ENCODE assay signal across 10 cellular contexts in genomic region chr3:69784854-69785523, GRCh38. TPM values are rescaled to one million over a fixed set of nuclear protein-coding genes. Genes with fewer than 3 reads are reported as not detected.
A peak's percentile ranks its signal among the peaks of the same experiment; 100 is the strongest.
DNase-seq lines count a peak whose midpoint lies in the region; TF ChIP-seq lines count a peak whose summit lies in the region.
"Had no signal": no experiment of that assay in that cellular context is flagged by ENCODE, and none has a peak within 500 bp of the region (broad histone marks: within the 10 kb centered on the region; RNA-seq: fewer than 3 reads in every experiment).

No MANE protein-coding gene starts in this region.

- peaks cover 4 to 8% of the 10 kb centered on the region in 2 donors for H3K4me1 ChIP-seq in uterus

- H3K36me3 Mint-ChIP-seq in immature natural killer cell: no peaks in the 10 kb centered on the region

- H3K4me1 Mint-ChIP-seq in immature natural killer cell: no peaks in the 10 kb centered on the region
- H3K4me1 Mint-ChIP-seq: T-helper 17 cell had no signal

- DNase-seq in NCI-H510A treated with DMSO at 0.1 percent for 48 hours (lab: John Stamatoyannopoulos, UW) (peak; percentile 10), NCI-H510A (lab: John Stamatoyannopoulos, UW) (no peak), lower leg skin (ENCODE audit: low spot score in 2 of 2) (peak; percentile 46 to 90), uterus (peak; percentile 60 to 65), COLO668 (lab: John Stamatoyannopoulos, UW; ENCODE audit: unreplicated experiment) (no peak), immature natural killer cell (no peak)
- no peak for DNase-seq in activated CD4-positive, alpha-beta T cell treated with anti-CD3 and anti-CD28 coated beads, Interleukin-2, amount 50 U/mL, for 1 hour
- DNase-seq: KBM-7, T-helper 17 cell had no signal

- H3K27ac ChIP-seq in cingulate gyrus (ENCODE audit: low read depth, low read length) (peak overlapping the region; percentile 7), uterus (peak overlapping the region; percentile 68 to 85)

- TF ChIP-seq CTCF in lower leg skin (IDR thresholded peaks at IDR 0.05): no peak
- TF ChIP-seq CTCF in uterus (IDR thresholded peaks at IDR 0.05): no peak

- no peak overlapping the region for H3K27ac Mint-ChIP-seq in immature natural killer cell
- H3K27ac Mint-ChIP-seq: T-helper 17 cell had no signal

- H3K9me3 ChIP-seq in uterus: no peaks in the 10 kb centered on the region

- H3K27me3 ChIP-seq in uterus: no peaks in the 10 kb centered on the region

- peaks cover 0 to 7% (median under 1%) of the 10 kb centered on the region in 6 donors for H3K9me3 Mint-ChIP-seq in immature natural killer cell

- no peak overlapping the region for H3K4me3 Mint-ChIP-seq in immature natural killer cell
- H3K4me3 Mint-ChIP-seq: T-helper 17 cell had no signal

- WGBS in lower leg skin, 2 donors: 36 to 48% methylated on average over 7 of the region's 7 CpGs

- no peaks in the 10 kb centered on the region for H3K36me3 ChIP-seq in uterus

- intact Hi-C loops in lower leg skin (cut with DNase I; ENCODE audit: low total_unique reads) (no loop called here), uterus (cut with DNase I; ENCODE audit: low total_unique reads) (no loop called here)

- H3K27me3 Mint-ChIP-seq in immature natural killer cell (ENCODE audit: low read depth in 3 of 3): peaks cover 0 to 2% (median 0%) of the 10 kb centered on the region in 3 donors
- H3K27me3 Mint-ChIP-seq: T-helper 17 cell had no signal

- no peak for TF ChIP-seq POLR2A in lower leg skin (IDR thresholded peaks at IDR 0.05)
- TF ChIP-seq POLR2A in uterus (IDR thresholded peaks at IDR 0.05): no peak

- H3K4me3 ChIP-seq in lower leg skin (ENCODE audit: low read depth, poor library complexity, severe bottlenecking) (no peak overlapping the region), uterus (no peak overlapping the region)

RNA-seq across cellular contexts. Expression of gene MITF, which starts 45.7 kb away (rescaled TPM):
- total RNA-seq in lower leg skin (10 to 100 TPM; 12.9 to 22.9 (median 17.1) TPM), uterus (10 to 100 TPM; 18.2 to 66.0 (median 52.6) TPM)
- polyA plus RNA-seq in immature natural killer cell: 1 to 10 TPM in 1 of 3 donors, under 1 TPM in 1, not detected in 1; 0.68 to 2.3 TPM

Comparison
In these comparisons a context has a peak if more than half of its experiments do, and no peak if none do; other contexts are left out.
1. DNase-seq: peak in NCI-H510A treated with DMSO at 0.1 percent for 48 hours (single experiment), lower leg skin (2 of 2) and uterus (2 of 2); none in NCI-H510A (single experiment), COLO668 (single experiment), immature natural killer cell (0 of 3) and activated CD4-positive, alpha-beta T cell treated with anti-CD3 and anti-CD28 coated beads, Interleukin-2, amount 50 U/mL, for 1 hour (single experiment).